Comparison of ENCODE assay signal across 8 cellular contexts in genomic region chr3:122497425-122497824, GRCh38. TPM values are rescaled to one million over a fixed set of nuclear protein-coding genes. Genes with fewer than 3 reads are reported as not detected.
A peak's percentile ranks its signal among the peaks of the same experiment; 100 is the strongest.
DNase-seq lines count a peak whose midpoint lies in the region; ATAC-seq and TF ChIP-seq lines count a peak whose summit lies in the region.

No MANE protein-coding gene starts in this region.

- no peaks in the 10 kb centered on the region for H3K4me1 ChIP-seq in mesendoderm (ENCODE audit: control insufficient read depth, low read depth, low read length)

- no peak overlapping the region for H3K27ac ChIP-seq in mesendoderm (ENCODE audit: low read depth, low read length)

- no CpG with 5 or more reads among the region's 1 CpG for WGBS in mesendoderm (ENCODE audit: extremely low coverage, insufficient coverage, low lambda C conversion rate)

- POLR2A ChIA-PET in AG04449 (lab: Yijun Ruan, JAX) = interaction anchor here (1.0 kb wide), 1 partner anchor 10 kb away, joined by 3 read pairs; no protein-coding TSS in a partner anchor

- no peak overlapping the region for H2AK5ac ChIP-seq in mesendoderm (ENCODE audit: low read length)

- TF ChIP-seq CTCF in AG04449 (IDR thresholded peaks at IDR 0.05; ENCODE audit: insufficient read depth, low read length, missing control alignments) = no peak

- no peak overlapping the region for H2BK120ac ChIP-seq in mesendoderm (ENCODE audit: low read depth, low read length)

- no peak overlapping the region for H3K18ac ChIP-seq in mesendoderm (ENCODE audit: low read length)

- DNase-seq in AG04449 (ENCODE audit: low read depth, low spot score) (peak; percentile 82), SW480 (ENCODE audit: low spot score) (peak; percentile 81), foreskin melanocyte (peak; percentile 85), mesendoderm (no peak), NCI-H2029 (lab: John Stamatoyannopoulos, UW) (no peak), NCI-H2196 (lab: John Stamatoyannopoulos, UW; ENCODE audit: unreplicated experiment) (no peak)

- H3K56ac ChIP-seq in mesendoderm (ENCODE audit: low read length) = no peak overlapping the region

- no peak overlapping the region for H4K5ac ChIP-seq in mesendoderm (ENCODE audit: low read length)

- H3K79me1 ChIP-seq in mesendoderm (ENCODE audit: low read length) = peaks cover 8% of the 10 kb centered on the region

- no peaks in the 10 kb centered on the region for H3K27me3 ChIP-seq in mesendoderm (ENCODE audit: insufficient read depth, low read length, poor library complexity)

- peaks cover 30% of the 10 kb centered on the region for H3K79me2 ChIP-seq in mesendoderm (ENCODE audit: control insufficient read depth, insufficient read depth, low read length)

- no peak overlapping the region for H4K8ac ChIP-seq in mesendoderm (ENCODE audit: low read depth, low read length)

- no peak overlapping the region for H3K9ac ChIP-seq in mesendoderm (ENCODE audit: low read length)

- H2BK5ac ChIP-seq in mesendoderm (ENCODE audit: low read length) = no peak overlapping the region

- H2BK15ac ChIP-seq in mesendoderm (replicated peaks; ENCODE audit: low read depth) = no peak overlapping the region

- H3K4ac ChIP-seq in mesendoderm (ENCODE audit: low read depth, low read length) = no peak overlapping the region

- no peak overlapping the region for H3K23ac ChIP-seq in mesendoderm (ENCODE audit: low read length)

- H3K4me2 ChIP-seq in mesendoderm (ENCODE audit: low read length) = no peak overlapping the region

- H3K36me3 ChIP-seq in mesendoderm (ENCODE audit: control insufficient read depth, insufficient read depth, low read length) = no peaks in the 10 kb centered on the region

- CTCF ChIA-PET in AG04449 (lab: Yijun Ruan, JAX) = interaction anchor here (1.4 to 1.5 kb wide), 2 partner anchors 17 to 182 kb away, joined by 4 to 7 read pairs; partner anchors contain the start of gene KPNA1

- H3K4me3 ChIP-seq in AG04449 (ENCODE audit: low read depth, low read length) = no peak overlapping the region
- no peak overlapping the region for H3K4me3 ChIP-seq in mesendoderm (ENCODE audit: low read length)

- ATAC-seq in GM18868 (IDR thresholded peaks at IDR 0.05; ENCODE audit: unreplicated experiment) = peak; percentile 97
- peak; percentile 82 for ATAC-seq in HG03103 (IDR thresholded peaks at IDR 0.05; ENCODE audit: low read depth, unreplicated experiment)

RNA-seq across cellular contexts. Expression of gene KPNA1, which starts 17.3 kb away (rescaled TPM):
- polyA plus RNA-seq in mesendoderm (2013, experiment 1 of 2) = 41.4 TPM
- polyA plus RNA-seq in mesendoderm (2013, experiment 2 of 2) = 41.0 TPM

Comparison
In these comparisons a context has a peak if more than half of its experiments do, and no peak if none do; other contexts are left out.
1. DNase-seq: peak in AG04449 (single experiment), SW480 (single experiment) and foreskin melanocyte (single experiment); none in mesendoderm (single experiment), NCI-H2029 (single experiment) and NCI-H2196 (single experiment).